1 cellular context compared by ENCODE assay signal in the genomic region with DNA sequence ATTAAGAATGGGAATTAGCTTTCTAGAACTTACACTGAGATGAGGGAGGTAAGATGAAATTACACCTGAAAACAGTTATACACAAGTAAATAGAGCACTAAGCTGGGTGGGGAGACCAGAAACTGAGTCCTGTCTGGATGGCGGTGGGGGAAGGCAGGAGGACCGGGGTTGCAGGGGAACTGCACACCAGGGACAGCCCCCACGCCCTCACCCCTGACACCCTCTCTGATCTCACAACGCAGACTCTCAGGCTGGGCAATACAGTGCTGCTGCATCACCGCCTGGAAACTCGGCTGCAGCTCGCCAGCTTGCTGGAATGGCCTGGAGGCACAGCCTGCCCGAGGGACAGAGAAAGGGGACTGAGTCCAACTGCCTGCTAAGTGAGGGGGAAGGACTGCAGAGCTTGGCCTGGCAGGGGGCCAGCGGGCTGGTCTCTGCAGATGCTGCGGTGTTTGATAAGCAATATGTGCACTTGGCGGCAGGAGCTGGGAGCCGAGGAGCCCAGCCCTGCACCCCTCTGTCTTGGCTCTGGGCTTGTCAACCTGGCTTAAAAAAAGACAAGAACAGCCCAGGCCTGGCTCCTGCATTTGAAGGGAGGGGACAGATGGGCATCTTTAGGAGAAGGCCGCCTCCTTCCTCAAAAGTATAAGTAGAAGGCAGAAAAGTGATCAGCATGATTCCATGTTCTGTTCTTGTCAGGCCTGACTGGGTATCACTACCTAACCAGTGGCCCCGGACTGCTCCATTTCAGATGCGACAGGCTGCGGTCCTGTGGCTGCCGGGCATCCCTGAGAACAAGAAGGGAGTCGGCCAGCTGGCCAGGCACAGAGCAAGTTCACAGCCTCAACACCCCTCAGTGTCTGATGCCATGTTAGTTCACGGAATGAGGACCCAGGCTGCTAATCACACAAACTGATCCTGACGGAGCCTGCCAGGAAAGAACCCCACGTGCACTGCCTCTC.
A peak's percentile ranks its signal among the peaks of the same experiment; 100 is the strongest.
TF ChIP-seq lines count a peak whose summit lies in the region.

No MANE protein-coding gene starts in this region.

TF ChIP-seq in K562, 482 proteins besides CTCF, POLR2A, EP300 and RAD21 (continued from another document and continues in another):
- TF ChIP-seq, protein P1, sequence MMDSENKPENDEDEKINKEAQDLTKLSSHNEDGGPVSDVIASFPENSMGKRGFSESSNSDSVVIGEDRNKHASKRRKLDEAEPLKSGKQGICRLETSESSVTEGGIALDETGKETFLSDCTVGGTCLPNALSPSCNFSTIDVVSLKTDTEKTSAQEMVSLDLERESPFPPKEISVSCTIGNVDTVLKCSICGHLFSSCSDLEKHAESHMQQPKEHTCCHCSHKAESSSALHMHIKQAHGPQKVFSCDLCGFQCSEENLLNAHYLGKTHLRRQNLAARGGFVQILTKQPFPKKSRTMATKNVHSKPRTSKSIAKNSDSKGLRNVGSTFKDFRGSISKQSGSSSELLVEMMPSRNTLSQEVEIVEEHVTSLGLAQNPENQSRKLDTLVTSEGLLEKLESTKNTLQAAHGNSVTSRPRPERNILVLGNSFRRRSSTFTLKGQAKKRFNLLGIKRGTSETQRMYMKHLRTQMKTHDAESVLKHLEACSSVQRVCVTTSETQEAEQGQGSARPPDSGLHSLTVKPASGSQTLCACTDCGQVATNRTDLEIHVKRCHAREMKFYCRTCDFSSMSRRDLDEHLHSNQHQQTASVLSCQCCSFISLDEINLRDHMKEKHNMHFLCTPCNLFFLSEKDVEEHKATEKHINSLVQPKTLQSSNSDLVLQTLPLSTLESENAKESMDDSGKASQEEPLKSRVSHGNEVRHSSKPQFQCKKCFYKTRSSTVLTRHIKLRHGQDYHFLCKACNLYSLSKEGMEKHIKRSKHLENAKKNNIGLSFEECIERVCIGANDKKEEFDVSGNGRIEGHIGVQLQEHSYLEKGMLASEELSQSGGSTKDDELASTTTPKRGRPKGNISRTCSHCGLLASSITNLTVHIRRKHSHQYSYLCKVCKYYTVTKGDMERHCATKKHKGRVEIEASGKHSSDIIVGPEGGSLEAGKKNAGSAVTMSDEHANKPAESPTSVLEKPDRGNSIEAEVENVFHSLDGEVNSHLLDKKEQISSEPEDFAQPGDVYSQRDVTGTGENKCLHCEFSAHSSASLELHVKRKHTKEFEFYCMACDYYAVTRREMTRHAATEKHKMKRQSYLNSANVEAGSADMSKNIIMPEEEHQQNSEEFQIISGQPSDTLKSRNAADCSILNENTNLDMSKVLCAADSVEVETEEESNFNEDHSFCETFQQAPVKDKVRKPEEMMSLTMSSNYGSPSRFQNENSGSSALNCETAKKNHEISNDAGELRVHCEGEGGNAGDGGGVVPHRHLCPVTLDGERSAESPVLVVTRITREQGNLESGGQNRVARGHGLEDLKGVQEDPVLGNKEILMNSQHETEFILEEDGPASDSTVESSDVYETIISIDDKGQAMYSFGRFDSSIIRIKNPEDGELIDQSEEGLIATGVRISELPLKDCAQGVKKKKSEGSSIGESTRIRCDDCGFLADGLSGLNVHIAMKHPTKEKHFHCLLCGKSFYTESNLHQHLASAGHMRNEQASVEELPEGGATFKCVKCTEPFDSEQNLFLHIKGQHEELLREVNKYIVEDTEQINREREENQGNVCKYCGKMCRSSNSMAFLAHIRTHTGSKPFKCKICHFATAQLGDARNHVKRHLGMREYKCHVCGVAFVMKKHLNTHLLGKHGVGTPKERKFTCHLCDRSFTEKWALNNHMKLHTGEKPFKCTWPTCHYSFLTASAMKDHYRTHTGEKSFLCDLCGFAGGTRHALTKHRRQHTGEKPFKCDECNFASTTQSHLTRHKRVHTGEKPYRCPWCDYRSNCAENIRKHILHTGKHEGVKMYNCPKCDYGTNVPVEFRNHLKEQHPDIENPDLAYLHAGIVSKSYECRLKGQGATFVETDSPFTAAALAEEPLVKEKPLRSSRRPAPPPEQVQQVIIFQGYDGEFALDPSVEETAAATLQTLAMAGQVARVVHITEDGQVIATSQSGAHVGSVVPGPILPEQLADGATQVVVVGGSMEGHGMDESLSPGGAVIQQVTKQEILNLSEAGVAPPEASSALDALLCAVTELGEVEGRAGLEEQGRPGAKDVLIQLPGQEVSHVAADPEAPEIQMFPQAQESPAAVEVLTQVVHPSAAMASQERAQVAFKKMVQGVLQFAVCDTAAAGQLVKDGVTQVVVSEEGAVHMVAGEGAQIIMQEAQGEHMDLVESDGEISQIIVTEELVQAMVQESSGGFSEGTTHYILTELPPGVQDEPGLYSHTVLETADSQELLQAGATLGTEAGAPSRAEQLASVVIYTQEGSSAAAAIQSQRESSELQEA (IDR thresholded peaks at IDR 0.05; ENCODE audit: low read depth) = no peak
- TF ChIP-seq SAFB (IDR thresholded peaks at IDR 0.05; ENCODE audit: borderline replicate concordance, low read depth, low read length) = no peak
- TF ChIP-seq, protein P2, sequence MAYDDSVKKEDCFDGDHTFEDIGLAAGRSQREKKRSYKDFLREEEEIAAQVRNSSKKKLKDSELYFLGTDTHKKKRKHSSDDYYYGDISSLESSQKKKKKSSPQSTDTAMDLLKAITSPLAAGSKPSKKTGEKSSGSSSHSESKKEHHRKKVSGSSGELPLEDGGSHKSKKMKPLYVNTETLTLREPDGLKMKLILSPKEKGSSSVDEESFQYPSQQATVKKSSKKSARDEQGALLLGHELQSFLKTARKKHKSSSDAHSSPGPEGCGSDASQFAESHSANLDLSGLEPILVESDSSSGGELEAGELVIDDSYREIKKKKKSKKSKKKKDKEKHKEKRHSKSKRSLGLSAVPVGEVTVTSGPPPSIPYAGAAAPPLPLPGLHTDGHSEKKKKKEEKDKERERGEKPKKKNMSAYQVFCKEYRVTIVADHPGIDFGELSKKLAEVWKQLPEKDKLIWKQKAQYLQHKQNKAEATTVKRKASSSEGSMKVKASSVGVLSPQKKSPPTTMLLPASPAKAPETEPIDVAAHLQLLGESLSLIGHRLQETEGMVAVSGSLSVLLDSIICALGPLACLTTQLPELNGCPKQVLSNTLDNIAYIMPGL (CRISPR knock-in tag; IDR thresholded peaks at IDR 0.05) = no peak
- TF ChIP-seq, protein P3, sequence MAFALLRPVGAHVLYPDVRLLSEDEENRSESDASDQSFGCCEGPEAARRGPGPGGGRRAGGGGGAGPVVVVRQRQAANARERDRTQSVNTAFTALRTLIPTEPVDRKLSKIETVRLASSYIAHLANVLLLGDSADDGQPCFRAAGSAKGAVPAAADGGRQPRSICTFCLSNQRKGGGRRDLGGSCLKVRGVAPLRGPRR (CRISPR knock-in tag; IDR thresholded peaks at IDR 0.05) = no peak
- no peak for TF ChIP-seq ZHX1 (conservative IDR thresholded peaks at IDR 0.05; ENCODE audit: low read length)
- no peak for TF ChIP-seq FIP1L1 (IDR thresholded peaks at IDR 0.05; ENCODE audit: low read depth, low read length, poor library complexity, severe bottlenecking)
- TF ChIP-seq ZNF140 (CRISPR knock-in tag; IDR thresholded peaks at IDR 0.05) = no peak
- TF ChIP-seq, protein P4, sequence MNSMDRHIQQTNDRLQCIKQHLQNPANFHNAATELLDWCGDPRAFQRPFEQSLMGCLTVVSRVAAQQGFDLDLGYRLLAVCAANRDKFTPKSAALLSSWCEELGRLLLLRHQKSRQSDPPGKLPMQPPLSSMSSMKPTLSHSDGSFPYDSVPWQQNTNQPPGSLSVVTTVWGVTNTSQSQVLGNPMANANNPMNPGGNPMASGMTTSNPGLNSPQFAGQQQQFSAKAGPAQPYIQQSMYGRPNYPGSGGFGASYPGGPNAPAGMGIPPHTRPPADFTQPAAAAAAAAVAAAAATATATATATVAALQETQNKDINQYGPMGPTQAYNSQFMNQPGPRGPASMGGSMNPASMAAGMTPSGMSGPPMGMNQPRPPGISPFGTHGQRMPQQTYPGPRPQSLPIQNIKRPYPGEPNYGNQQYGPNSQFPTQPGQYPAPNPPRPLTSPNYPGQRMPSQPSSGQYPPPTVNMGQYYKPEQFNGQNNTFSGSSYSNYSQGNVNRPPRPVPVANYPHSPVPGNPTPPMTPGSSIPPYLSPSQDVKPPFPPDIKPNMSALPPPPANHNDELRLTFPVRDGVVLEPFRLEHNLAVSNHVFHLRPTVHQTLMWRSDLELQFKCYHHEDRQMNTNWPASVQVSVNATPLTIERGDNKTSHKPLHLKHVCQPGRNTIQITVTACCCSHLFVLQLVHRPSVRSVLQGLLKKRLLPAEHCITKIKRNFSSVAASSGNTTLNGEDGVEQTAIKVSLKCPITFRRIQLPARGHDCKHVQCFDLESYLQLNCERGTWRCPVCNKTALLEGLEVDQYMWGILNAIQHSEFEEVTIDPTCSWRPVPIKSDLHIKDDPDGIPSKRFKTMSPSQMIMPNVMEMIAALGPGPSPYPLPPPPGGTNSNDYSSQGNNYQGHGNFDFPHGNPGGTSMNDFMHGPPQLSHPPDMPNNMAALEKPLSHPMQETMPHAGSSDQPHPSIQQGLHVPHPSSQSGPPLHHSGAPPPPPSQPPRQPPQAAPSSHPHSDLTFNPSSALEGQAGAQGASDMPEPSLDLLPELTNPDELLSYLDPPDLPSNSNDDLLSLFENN (IDR thresholded peaks at IDR 0.05; ENCODE audit: low read depth in 2 of 2, low read length in 2 of 2) = no peak
- TF ChIP-seq HDAC6 (IDR thresholded peaks at IDR 0.05; ENCODE audit: low read depth, low read length) = no peak
- no peak for TF ChIP-seq ZNF586 (CRISPR knock-in tag; conservative IDR thresholded peaks at IDR 0.05)
- no peak for TF ChIP-seq ZNF551 (CRISPR knock-in tag; IDR thresholded peaks at IDR 0.05)
- no peak for TF ChIP-seq ZFP1 (CRISPR knock-in tag; IDR thresholded peaks at IDR 0.05)
- TF ChIP-seq SPI1 (IDR thresholded peaks at IDR 0.05; ENCODE audit: borderline replicate concordance, low read depth, low read length) = no peak
- peak; percentile 87 for TF ChIP-seq TCF3 (CRISPR knock-in tag; IDR thresholded peaks at IDR 0.05)
- TF ChIP-seq, protein P5, sequence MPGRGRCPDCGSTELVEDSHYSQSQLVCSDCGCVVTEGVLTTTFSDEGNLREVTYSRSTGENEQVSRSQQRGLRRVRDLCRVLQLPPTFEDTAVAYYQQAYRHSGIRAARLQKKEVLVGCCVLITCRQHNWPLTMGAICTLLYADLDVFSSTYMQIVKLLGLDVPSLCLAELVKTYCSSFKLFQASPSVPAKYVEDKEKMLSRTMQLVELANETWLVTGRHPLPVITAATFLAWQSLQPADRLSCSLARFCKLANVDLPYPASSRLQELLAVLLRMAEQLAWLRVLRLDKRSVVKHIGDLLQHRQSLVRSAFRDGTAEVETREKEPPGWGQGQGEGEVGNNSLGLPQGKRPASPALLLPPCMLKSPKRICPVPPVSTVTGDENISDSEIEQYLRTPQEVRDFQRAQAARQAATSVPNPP (IDR thresholded peaks at IDR 0.05; ENCODE audit: borderline replicate concordance, insufficient read depth, insufficient read length) = no peak
- no peak for TF ChIP-seq ZBTB11 (CRISPR knock-in tag; IDR thresholded peaks at IDR 0.05)
- no peak for TF ChIP-seq SP1 (CRISPR knock-in tag; IDR thresholded peaks at IDR 0.05)
- TF ChIP-seq ZNF23 (CRISPR knock-in tag; IDR thresholded peaks at IDR 0.05) = no peak
- TF ChIP-seq PHB (CRISPR knock-in tag; IDR thresholded peaks at IDR 0.05) = no peak
- no peak for TF ChIP-seq MIER1 (IDR thresholded peaks at IDR 0.05; ENCODE audit: low read depth)
- TF ChIP-seq ZNF354B (CRISPR knock-in tag; IDR thresholded peaks at IDR 0.05) = no peak
- no peak for TF ChIP-seq HDAC8 (tag; IDR thresholded peaks at IDR 0.05)
- no peak for TF ChIP-seq SNRNP70 (optimal IDR thresholded peaks at IDR 0.05; ENCODE audit: low read depth, low read length)
- TF ChIP-seq TAL1 (IDR thresholded peaks at IDR 0.05) = peak; percentile 78
- TF ChIP-seq ZNF239 (CRISPR knock-in tag; IDR thresholded peaks at IDR 0.05) = no peak
- peak; percentile 30; the same call in 1 of the 2 replicates for TF ChIP-seq SMAD4 (CRISPR knock-in tag; conservative IDR thresholded peaks at IDR 0.05)
- TF ChIP-seq TEAD2 (tag; IDR thresholded peaks at IDR 0.05) = no peak
- no peak for TF ChIP-seq ZBED1 (IDR thresholded peaks at IDR 0.05)
- peak; percentile 32; the same call in 1 of the 2 replicates for TF ChIP-seq NCOA1 (IDR thresholded peaks at IDR 0.05; ENCODE audit: low read depth)
- TF ChIP-seq ZNF24 (IDR thresholded peaks at IDR 0.05) = no peak
- TF ChIP-seq E2F4 (CRISPR knock-in tag; IDR thresholded peaks at IDR 0.05; ENCODE audit: low read depth) = no peak
